ENCODE assay signal across 1 cellular context in the genomic region with DNA sequence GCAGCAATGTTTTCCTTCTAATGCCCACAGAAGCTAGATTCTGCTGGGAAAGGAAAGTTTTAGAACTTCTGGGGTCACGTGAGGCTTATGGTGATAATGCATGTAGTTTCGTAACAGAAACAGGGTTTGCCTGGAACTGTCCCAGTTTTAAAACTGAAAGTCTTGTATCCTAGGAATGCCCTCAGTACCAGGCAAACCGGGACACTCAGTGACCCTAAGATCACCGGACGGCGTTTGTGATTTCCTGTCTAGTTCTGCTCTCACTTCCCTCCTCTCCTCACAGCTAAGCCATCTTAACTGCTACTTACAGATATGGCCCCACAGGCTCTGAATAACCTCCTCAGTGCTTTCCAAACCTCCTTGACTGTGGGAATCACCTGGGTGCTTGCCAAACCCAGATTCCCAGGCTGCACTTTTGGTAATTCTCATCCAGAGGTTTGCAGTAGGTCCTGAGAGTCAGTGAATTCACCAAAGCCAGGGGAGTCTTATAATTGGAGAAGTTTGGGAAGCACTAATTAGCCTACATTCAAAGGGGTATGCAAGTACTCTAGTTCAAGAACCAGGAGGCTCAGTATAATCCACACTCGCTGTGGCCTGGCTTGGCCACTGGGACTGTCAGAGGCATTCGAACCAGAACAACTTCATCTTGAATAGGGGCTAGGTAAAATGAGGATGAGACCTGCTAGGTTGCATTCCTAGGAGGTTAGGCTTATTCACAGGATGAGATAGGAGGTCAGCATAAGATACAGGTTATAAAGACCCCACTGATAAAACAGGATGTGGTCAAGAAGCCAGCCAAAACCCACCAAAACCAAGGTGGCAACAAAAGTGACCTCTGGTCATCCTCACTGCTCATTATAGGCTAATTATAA.
TF ChIP-seq lines count a peak whose summit lies in the region.

No MANE protein-coding gene starts in this region.

TF ChIP-seq in GM23338, 12 proteins besides CTCF, POLR2A, EP300 and RAD21 (continued from another document):
- TF ChIP-seq ZNF462 (CRISPR knock-in tag; IDR thresholded peaks at IDR 0.05): no peak
- TF ChIP-seq ETS1 (IDR thresholded peaks at IDR 0.05): no peak
- TF ChIP-seq POLR2AphosphoS5 (IDR thresholded peaks at IDR 0.05; ENCODE audit: low read depth): no peak
- TF ChIP-seq REST (IDR thresholded peaks at IDR 0.05; ENCODE audit: unreplicated experiment): no peak
